ENCODE assay signal across 8 cellular contexts in genomic region chr3:113626513-113627371, GRCh38.
DNase-seq lines count a peak whose midpoint lies in the region; ATAC-seq, FAIRE-seq and TF ChIP-seq lines count a peak whose summit lies in the region.

No MANE protein-coding gene starts in this region.

- H3K4me1 Mint-ChIP-seq in effector memory CD8-positive, alpha-beta T cell (ENCODE audit: low read depth in 2 of 2): peaks cover 4 to 5% of the 10 kb centered on the region in 2 donors

- H3K4me1 ChIP-seq in SJCRH30 (no peaks in the 10 kb centered on the region), thoracic aorta (ENCODE audit: control insufficient read depth in 1 of 2, low read depth in 2 of 2) (no peaks in the 10 kb centered on the region)

- FAIRE-seq in GM12891 (lab: Jason Lieb, UNC): no peak

- H3K27me3 ChIP-seq in SJCRH30 (no peaks in the 10 kb centered on the region), thoracic aorta (replicated peaks; ENCODE audit: insufficient read depth) (no peaks in the 10 kb centered on the region)

- no peaks in the 10 kb centered on the region for H3K9me3 Mint-ChIP-seq in effector memory CD8-positive, alpha-beta T cell

- no peak overlapping the region for H3K4me3 Mint-ChIP-seq in effector memory CD8-positive, alpha-beta T cell

- TF ChIP-seq CTCF in thoracic aorta (IDR thresholded peaks at IDR 0.05): peak; percentile 69

- no peaks in the 10 kb centered on the region for H3K27me3 Mint-ChIP-seq in effector memory CD8-positive, alpha-beta T cell

- H3K36me3 ChIP-seq in SJCRH30 (no peaks in the 10 kb centered on the region), thoracic aorta (no peaks in the 10 kb centered on the region)

- DNase-seq in AML-193 (lab: John Stamatoyannopoulos, UW): peak; percentile 55 to 59
- DNase-seq in GM12891 (ENCODE audit: insufficient read length, low spot score): peak; percentile 32
- DNase-seq in Kasumi-1 (lab: John Stamatoyannopoulos, UW): peak; percentile 92
- DNase-seq in SJCRH30: peak; percentile 63 to 84
- no peak for DNase-seq in effector memory CD8-positive, alpha-beta T cell
- DNase-seq in medulla oblongata (ENCODE audit: extremely low spot score): peak; percentile 88
- no peak for DNase-seq in thoracic aorta (ENCODE audit: low spot score)
- no peak for DNase-seq in activated CD8-positive, alpha-beta memory T cell treated with anti-CD3 and anti-CD28 coated beads, Interleukin-2, amount 50 U/mL, for 4 hours

- peak overlapping the region; percentile 32 for H3K4me3 ChIP-seq in SJCRH30
- peak overlapping the region; percentile 40 for H3K4me3 ChIP-seq in thoracic aorta

- H3K27ac ChIP-seq in SJCRH30 (no peak overlapping the region), thoracic aorta (no peak overlapping the region)

- no peak for TF ChIP-seq POLR2A in GM12891 (IDR thresholded peaks at IDR 0.05; ENCODE audit: low read depth, low read length)

- H3K27ac Mint-ChIP-seq in effector memory CD8-positive, alpha-beta T cell: no peak overlapping the region

- H3K9me3 ChIP-seq in SJCRH30 (replicated peaks): no peaks in the 10 kb centered on the region
- no peaks in the 10 kb centered on the region for H3K9me3 ChIP-seq in thoracic aorta

- ATAC-seq in effector memory CD8-positive, alpha-beta T cell (replicated peaks): peak; percentile 42
- ATAC-seq in thoracic aorta (ENCODE audit: insufficient number of reproducible peaks, low FRiP score, low read depth): peak; percentile 80

- H3K36me3 Mint-ChIP-seq in effector memory CD8-positive, alpha-beta T cell (ENCODE audit: insufficient read depth): peaks cover 58% of the 10 kb centered on the region

TF ChIP-seq in GM12891, 5 proteins besides CTCF, POLR2A, EP300 and RAD21:
- no peak for TF ChIP-seq POU2F2 (IDR thresholded peaks at IDR 0.05; ENCODE audit: low read depth, low read length)
- no peak for TF ChIP-seq POLR2AphosphoS5 (IDR thresholded peaks at IDR 0.05; ENCODE audit: low read depth, low read length)
- no peak for TF ChIP-seq SPI1 (IDR thresholded peaks at IDR 0.05; ENCODE audit: low read depth, low read length)
- no peak for TF ChIP-seq TAF1 (IDR thresholded peaks at IDR 0.05; ENCODE audit: low read depth, low read length)
- no peak for TF ChIP-seq PAX5 (IDR thresholded peaks at IDR 0.05; ENCODE audit: insufficient read depth, low read length, severe bottlenecking)

Comparison
In these comparisons a context has a peak if more than half of its experiments do, and no peak if none do; other contexts are left out.
1. DNase-seq: peak in AML-193 (2 of 2), GM12891 (single experiment), Kasumi-1 (2 of 2), SJCRH30 (2 of 2) and medulla oblongata (single experiment); none in effector memory CD8-positive, alpha-beta T cell (0 of 3), thoracic aorta (single experiment) and activated CD8-positive, alpha-beta memory T cell treated with anti-CD3 and anti-CD28 coated beads, Interleukin-2, amount 50 U/mL, for 4 hours (single experiment).